Comparison of ENCODE assay signal across 1 cellular context in genomic region chr14:94292872-94293577, GRCh38.
TF ChIP-seq lines count a peak whose summit lies in the region.

Gene SERPINA10 (minus strand): TSS chr14:94293268. CDS start chr14:94290593, 2,675 bp downstream.

TF ChIP-seq in HepG2, 621 proteins besides CTCF, POLR2A, EP300 and RAD21 (continued from another document and continues in another):
- TF ChIP-seq ASH2L (IDR thresholded peaks at IDR 0.05; ENCODE audit: insufficient read length, low read depth, low read length) = peak; percentile 89
- peak; percentile 74 for TF ChIP-seq HIC2 (CRISPR knock-in tag; IDR thresholded peaks at IDR 0.05; ENCODE audit: low read depth)
- peak; percentile 83 for TF ChIP-seq ZSCAN29 (CRISPR knock-in tag; conservative IDR thresholded peaks at IDR 0.05)
- TF ChIP-seq IRF9 (CRISPR knock-in tag; IDR thresholded peaks at IDR 0.05; ENCODE audit: borderline replicate concordance) = 0 out of 2 replicates have a peak, but pooled peaks have one; percentile 19
- peak; percentile 29; the same call in 1 of the 2 replicates for TF ChIP-seq HBP1 (CRISPR knock-in tag; IDR thresholded peaks at IDR 0.05; ENCODE audit: low read depth)
- peak; percentile 38; the same call in 1 of the 2 replicates for TF ChIP-seq ZNF280B (CRISPR knock-in tag; IDR thresholded peaks at IDR 0.05; ENCODE audit: borderline replicate concordance)
- TF ChIP-seq BRF2 (CRISPR knock-in tag; IDR thresholded peaks at IDR 0.05) = peak; percentile 87
- TF ChIP-seq TIGD3 (CRISPR knock-in tag; IDR thresholded peaks at IDR 0.05; ENCODE audit: borderline replicate concordance) = no peak
- TF ChIP-seq ZNF496 (CRISPR knock-in tag; IDR thresholded peaks at IDR 0.05; ENCODE audit: insufficient replicate concordance) = no peak
- no peak for TF ChIP-seq SNRNP70 (IDR thresholded peaks at IDR 0.05; ENCODE audit: low read depth, low read length)
- TF ChIP-seq ZSCAN31 (CRISPR knock-in tag; IDR thresholded peaks at IDR 0.05; ENCODE audit: low read depth) = peak; percentile 65; the same call in 1 of the 2 replicates
- TF ChIP-seq TBL1XR1 (IDR thresholded peaks at IDR 0.05; ENCODE audit: borderline replicate concordance, low read length, partially characterized antibody) = peak; percentile 68
- TF ChIP-seq BRCA1 (CRISPR knock-in tag; IDR thresholded peaks at IDR 0.05) = 0 out of 2 replicates have a peak, but pooled peaks have one; percentile 64
- peak; percentile 91 for TF ChIP-seq RXRB (CRISPR knock-in tag; IDR thresholded peaks at IDR 0.05; ENCODE audit: borderline replicate concordance)
- TF ChIP-seq KLF15 (CRISPR knock-in tag; IDR thresholded peaks at IDR 0.05; ENCODE audit: borderline replicate concordance) = peak; percentile 38; the same call in 1 of the 2 replicates
- TF ChIP-seq TGIF2 (CRISPR knock-in tag; IDR thresholded peaks at IDR 0.05) = peak; percentile 21
- TF ChIP-seq SOX6 (IDR thresholded peaks at IDR 0.05) = no peak
- peak; percentile 84 for TF ChIP-seq SOX6 (CRISPR knock-in tag; IDR thresholded peaks at IDR 0.05)
- TF ChIP-seq BHLHE40 (IDR thresholded peaks at IDR 0.05; ENCODE audit: low read length) = 0 out of 2 replicates have a peak, but pooled peaks have one; percentile 14
- no peak for TF ChIP-seq SNAPC5 (CRISPR knock-in tag; IDR thresholded peaks at IDR 0.05; ENCODE audit: borderline replicate concordance)
- peak; percentile 53; the same call in 1 of the 2 replicates for TF ChIP-seq NFIC (IDR thresholded peaks at IDR 0.05; ENCODE audit: low read length)
- peak; percentile 84 for TF ChIP-seq GATAD2A (CRISPR knock-in tag; IDR thresholded peaks at IDR 0.05)
- TF ChIP-seq MATR3 (CRISPR knock-in tag; IDR thresholded peaks at IDR 0.05) = no peak
- peak; percentile 68; the same call in 1 of the 2 replicates for TF ChIP-seq DMAP1 (CRISPR knock-in tag; IDR thresholded peaks at IDR 0.05)
- peak; percentile 75 for TF ChIP-seq MLX (CRISPR knock-in tag; IDR thresholded peaks at IDR 0.05)
- TF ChIP-seq MIER3 (CRISPR knock-in tag; IDR thresholded peaks at IDR 0.05; ENCODE audit: borderline replicate concordance) = peak; percentile 84; the same call in 1 of the 2 replicates
- TF ChIP-seq ZNF383 (CRISPR knock-in tag; IDR thresholded peaks at IDR 0.05; ENCODE audit: borderline replicate concordance) = no peak; the same call in 1 of the 2 replicates
- peak; percentile 73 for TF ChIP-seq DPF2 (CRISPR knock-in tag; IDR thresholded peaks at IDR 0.05; ENCODE audit: borderline replicate concordance, low read depth)
- TF ChIP-seq ZNF350 (CRISPR knock-in tag; IDR thresholded peaks at IDR 0.05; ENCODE audit: borderline replicate concordance, low read depth) = peak; percentile 83; the same call in 1 of the 2 replicates
- TF ChIP-seq ZBTB38 (CRISPR knock-in tag; IDR thresholded peaks at IDR 0.05) = peak; percentile 72; the same call in 1 of the 2 replicates
- TF ChIP-seq DRAP1 (CRISPR knock-in tag; IDR thresholded peaks at IDR 0.05) = peak; percentile 92
- peak; percentile 9; the same call in 1 of the 2 replicates for TF ChIP-seq MAX (IDR thresholded peaks at IDR 0.05)
- peak; percentile 90; the same call in 1 of the 2 replicates for TF ChIP-seq ZSCAN5A (CRISPR knock-in tag; IDR thresholded peaks at IDR 0.05; ENCODE audit: borderline replicate concordance)
- no peak for TF ChIP-seq ZNF160 (CRISPR knock-in tag; IDR thresholded peaks at IDR 0.05)
- peak; percentile 78; the same call in 1 of the 2 replicates for TF ChIP-seq IRF2 (CRISPR knock-in tag; IDR thresholded peaks at IDR 0.05)
- no peak for TF ChIP-seq MNT (IDR thresholded peaks at IDR 0.05)
- TF ChIP-seq ZBTB7A (CRISPR knock-in tag; IDR thresholded peaks at IDR 0.05) = peak; percentile 14; the same call in 1 of the 2 replicates
- TF ChIP-seq RCOR2 (CRISPR knock-in tag; IDR thresholded peaks at IDR 0.05) = peak; percentile 82
- TF ChIP-seq MIER2 (CRISPR knock-in tag; IDR thresholded peaks at IDR 0.05) = peak; percentile 92
- no peak for TF ChIP-seq HCFC1 (IDR thresholded peaks at IDR 0.05; ENCODE audit: low read depth, low read length)
- TF ChIP-seq ZNF678 (CRISPR knock-in tag; IDR thresholded peaks at IDR 0.05) = 0 out of 2 replicates have a peak, but pooled peaks have one; percentile 47
- no peak for TF ChIP-seq POLR2AphosphoS2 (IDR thresholded peaks at IDR 0.05; ENCODE audit: low read depth, low read length)
- peak; percentile 20; the same call in 1 of the 2 replicates for TF ChIP-seq ATF7-NPFF (CRISPR knock-in tag; IDR thresholded peaks at IDR 0.05; ENCODE audit: low read depth)
- TF ChIP-seq ZNF687 (CRISPR knock-in tag; IDR thresholded peaks at IDR 0.05) = peak; percentile 55
